In genomic region chr11:67673358-67673757, GRCh38 we compare ENCODE assay signal across 27 cellular contexts. TPM values are rescaled to one million over a fixed set of nuclear protein-coding genes. Genes with fewer than 3 reads are reported as not detected.
"Had no signal": no experiment of that assay in that cellular context is flagged by ENCODE, and none has a peak within 500 bp of the region (broad histone marks: within the 10 kb centered on the region; RNA-seq: fewer than 3 reads in every experiment).

No MANE protein-coding gene starts in this region.

- ATAC-seq: activated CD8-positive, alpha-beta T cell treated with anti-CD3 and anti-CD28 coated beads for 36 hours; gastrocnemius medialis; stimulated activated naive B cell treated with anti-CD40 and anti-IgM and Interleukin-4, amounts not matched to agents 10 μg/mL and 1 μg/mL and 100 μg/mL, for 72 hours had no signal

- H3K9me3 ChIP-seq: gastrocnemius medialis, neutrophil, ovary, stomach, tibial artery, uterus had no signal

- H3K27ac ChIP-seq: gastrocnemius medialis, left ventricle myocardium inferior, neutrophil, ovary, right atrium auricular region, stomach, tibial artery, uterus had no signal

- H3K27me3 ChIP-seq: neutrophil, ovary, right atrium auricular region, uterus had no signal

- H3K36me3 ChIP-seq: gastrocnemius medialis, left ventricle myocardium inferior, neutrophil, ovary, right atrium auricular region, stomach, tibial artery, uterus had no signal

- H3K4me1 ChIP-seq: gastrocnemius medialis, left ventricle myocardium inferior, right atrium auricular region, tibial artery, uterus had no signal

- DNase-seq: activated B cell treated with CpG ODN at 0.5 μM for 24 hours; activated CD4-positive, alpha-beta T cell treated with anti-CD3 and anti-CD28 coated beads, Interleukin-2, amount 50 U/mL, for 1 hour; activated CD8-positive, alpha-beta T cell treated with anti-CD3 and anti-CD28 coated beads for 36 hours; activated effector memory CD4-positive, alpha-beta T cell treated with Interleukin-2 at 50 U/mL for 16 hours; activated naive CD4-positive, alpha-beta T cell treated with anti-CD3 and anti-CD28 coated beads, Interleukin-2, amount 50 U/mL, for 16 hours; activated T-cell treated with anti-CD3 and anti-CD28 coated beads for 4 hours; amniotic stem cell; central memory CD4-positive, alpha-beta T cell; gastrocnemius medialis; glutamatergic neuron; islet precursor cell; left ventricle myocardium inferior; mesendoderm; ovary; stimulated activated CD4-positive, alpha-beta T cell treated with anti-CD3 and anti-CD28 coated beads, Interleukin-15, amount 100 ng/mL, for 24 hours; stimulated activated CD4-positive, alpha-beta T cell treated with anti-CD3 and anti-CD28 coated beads, Interleukin-2, amount 100 ng/mL, for 24 hours; stimulated activated naive B cell treated with anti-CD40 and anti-IgM and Interleukin-4, amounts not matched to agents 10 μg/mL and 1 μg/mL and 100 μg/mL, for 72 hours; stomach; SW 1271; T1000; tibial artery; uterus had no signal

- H3K4me3 ChIP-seq: gastrocnemius medialis, left ventricle myocardium inferior, lung, ovary, right atrium auricular region, stomach, tibial artery, uterus had no signal

RNA-seq across cellular contexts. Expression of gene ALDH3B2, which starts 1.1 kb away (rescaled TPM):
- total RNA-seq: activated B cell treated with CpG ODN at 0.5 μM for 24 hours; activated CD8-positive, alpha-beta T cell treated with anti-CD3 and anti-CD28 coated beads for 36 hours; endodermal cell; gastrocnemius medialis; left ventricle myocardium inferior; pulmonary artery endothelial cell; right atrium auricular region had no signal
- polyA plus RNA-seq: ovary had no signal

RNA-seq across cellular contexts. Expression of gene ACY3, which starts 22.8 kb away (rescaled TPM):
- total RNA-seq: activated B cell treated with CpG ODN at 0.5 μM for 24 hours, gastrocnemius medialis, left ventricle myocardium inferior, pulmonary artery endothelial cell, right atrium auricular region, uterus had no signal

RNA-seq across cellular contexts. Expression of gene TBX10, which starts 33.8 kb away (rescaled TPM):
- total RNA-seq: activated B cell treated with CpG ODN at 0.5 μM for 24 hours; activated CD8-positive, alpha-beta T cell treated with anti-CD3 and anti-CD28 coated beads for 36 hours; endodermal cell; gastrocnemius medialis; lung; ovary; pulmonary artery endothelial cell; right atrium auricular region; stomach; uterus had no signal
- polyA plus RNA-seq: lung, ovary, stomach had no signal
